In the genomic region with DNA sequence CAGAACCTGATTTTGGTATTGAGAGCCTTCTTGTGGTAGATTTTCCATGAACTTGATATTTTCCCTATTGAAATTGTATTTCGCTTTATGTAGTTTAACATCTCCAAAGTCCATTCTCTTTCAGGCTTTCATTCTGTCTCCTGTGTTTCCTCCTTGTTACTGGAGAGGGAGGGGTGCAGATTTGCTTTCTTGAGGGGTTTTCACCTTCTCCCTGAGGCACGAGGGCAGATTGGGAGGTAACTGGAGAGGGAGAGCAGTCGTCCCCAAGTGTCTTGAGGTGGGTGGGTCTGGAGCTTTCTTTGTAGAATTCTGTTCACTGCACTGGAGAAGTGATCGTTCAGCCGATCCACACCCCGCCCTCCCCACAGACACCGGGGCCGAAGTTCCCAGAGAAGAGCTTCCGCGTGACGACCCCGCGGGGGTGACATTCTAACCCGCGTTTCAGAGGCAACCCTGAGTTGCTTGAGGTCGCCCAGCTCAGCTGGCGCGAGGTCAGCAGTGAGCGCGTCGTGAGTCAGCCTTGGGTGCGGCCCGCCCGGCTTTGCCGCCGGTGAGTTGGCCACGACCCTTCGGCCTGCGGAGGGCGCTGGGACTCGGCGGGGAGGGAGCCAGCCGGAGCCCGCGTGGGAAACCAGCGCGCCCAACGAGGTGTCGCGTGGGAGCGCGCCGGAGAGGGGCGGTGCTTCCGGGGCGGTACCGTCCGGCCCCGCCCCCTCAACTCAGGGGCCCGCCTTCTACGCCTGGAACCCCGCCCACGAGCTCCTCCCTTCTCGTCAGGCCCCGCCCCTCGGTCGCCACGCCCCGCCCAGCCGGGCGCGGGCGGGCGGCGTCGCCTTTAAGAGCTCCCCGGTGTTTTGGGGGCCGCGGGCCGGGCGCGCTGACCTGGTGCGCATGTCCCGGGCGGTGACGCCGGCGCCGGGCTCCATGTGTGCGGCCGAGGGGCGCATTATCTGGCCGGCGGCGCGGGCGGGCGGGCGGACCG, we compare ENCODE assay signal across 8 cellular contexts. TPM values are rescaled to one million over a fixed set of nuclear protein-coding genes. Genes with fewer than 3 reads are reported as not detected.
DNase-seq lines count a peak whose midpoint lies in the region; FAIRE-seq and TF ChIP-seq lines count a peak whose summit lies in the region.

Gene GATAD2A (plus strand): TSS at position 797 of the 982 bp plus-strand sequence. CDS start 59,671 bp downstream, outside the sequence.

- intact Hi-C loops in activated naive CD4-positive, alpha-beta T cell treated with anti-CD3 and anti-CD28 coated beads for 36 hours (cut with micrococcal nuclease) = loop anchor here (1.0 kb wide), 4 partner anchors 20 to 85 kb away; partner anchors contain the start of genes MAU2 and SUGP1

- no peaks in the 10 kb centered on the region for H3K9me3 Mint-ChIP-seq in activated naive CD4-positive, alpha-beta T cell treated with anti-CD3 and anti-CD28 coated beads for 36 hours

- H3K36me3 Mint-ChIP-seq in activated naive CD4-positive, alpha-beta T cell treated with anti-CD3 and anti-CD28 coated beads for 36 hours (ENCODE audit: low read depth) = no peaks in the 10 kb centered on the region

- FAIRE-seq in H54 (lab: Jason Lieb, UNC) = peak; percentile 72
- no peak for FAIRE-seq in frontal cortex (lab: Jason Lieb, UNC)

- peak; percentile 88 for DNase-seq in GDM1 (lab: John Stamatoyannopoulos, UW)
- peak; percentile 88 for DNase-seq in H54 (ENCODE audit: insufficient read length, low spot score)
- peak; percentile 93 for DNase-seq in LoVo (ENCODE audit: low spot score)
- peak; percentile 79 for DNase-seq in SK-N-DZ (ENCODE audit: low spot score)
- peak; percentile 88 for DNase-seq in activated naive CD4-positive, alpha-beta T cell treated with anti-CD3 and anti-CD28 coated beads for 36 hours
- peak; percentile 95 to 98 for DNase-seq in frontal cortex (ENCODE audit: low spot score in 2 of 2)
- DNase-seq in non-pigmented ciliary epithelial cell (ENCODE audit: low read depth) = peak; percentile 45
- peak; percentile 48 to 98 (median 90) for DNase-seq in substantia nigra (lab: John Stamatoyannopoulos, UW)

- no peaks in the 10 kb centered on the region for H3K27me3 Mint-ChIP-seq in activated naive CD4-positive, alpha-beta T cell treated with anti-CD3 and anti-CD28 coated beads for 36 hours (ENCODE audit: low read depth)

- H3K4me3 Mint-ChIP-seq in activated naive CD4-positive, alpha-beta T cell treated with anti-CD3 and anti-CD28 coated beads for 36 hours = peak within 1 kb of the TSS; percentile 86

- peak within 1 kb of the TSS; percentile 91 for H3K27ac Mint-ChIP-seq in activated naive CD4-positive, alpha-beta T cell treated with anti-CD3 and anti-CD28 coated beads for 36 hours

- H3K27ac ChIP-seq in substantia nigra (ENCODE audit: low read depth, low read length, poor library complexity, severe bottlenecking) = peak within 1 kb of the TSS; percentile 65

- CTCF ChIA-PET in activated naive CD4-positive, alpha-beta T cell treated with anti-CD3 and anti-CD28 coated beads for 36 hours (lab: Charles Lee) = interaction anchor here (0.6 to 2.4 kb wide), 11 partner anchors 8 to 86 kb away, joined by 3 to 16 read pairs (median 4); no protein-coding TSS in a partner anchor

- peaks cover 63% of the 10 kb centered on the region for H3K4me1 Mint-ChIP-seq in activated naive CD4-positive, alpha-beta T cell treated with anti-CD3 and anti-CD28 coated beads for 36 hours (ENCODE audit: low read depth)

- TF ChIP-seq POLR2A in H54 (IDR thresholded peaks at IDR 0.05; ENCODE audit: low read depth, low read length) = peak; percentile 54

RNA-seq across cellular contexts. Expression of gene GATAD2A, which starts in this region (rescaled TPM):
- 33.1 and 45.6 TPM in 2 replicates for polyA plus RNA-seq in SK-N-DZ (2014; cell fraction: cytosol; rRNA removed)
- polyA plus RNA-seq in SK-N-DZ (2014; cell fraction: nucleus; rRNA removed) = 20.2 and 20.6 TPM in 2 replicates
- 100 to 1,000 TPM in 1 of 2 experiments, 10 to 100 TPM in 1; 91.2 to 100 TPM for total RNA-seq in activated naive CD4-positive, alpha-beta T cell treated with anti-CD3 and anti-CD28 coated beads for 36 hours
- 7.7 TPM for total RNA-seq in frontal cortex

Comparison
In these comparisons a context has a peak if more than half of its experiments do, and no peak if none do; other contexts are left out.
1. Peak in every context shown above with its lines: DNase-seq and H3K27ac ChIP-seq.
2. RNA of gene GATAD2A (total RNA-seq): 91.2 to 100 TPM in activated naive CD4-positive, alpha-beta T cell treated with anti-CD3 and anti-CD28 coated beads for 36 hours; 7.7 TPM in frontal cortex (single experiment); every median in the first group is over 10 times any median in the second.
3. DNase-seq: peak in every context shown above with its lines; median percentile 96 in frontal cortex; 93 in LoVo; 90 in substantia nigra; 88 in GDM1; 88 in H54; 88 in activated naive CD4-positive, alpha-beta T cell treated with anti-CD3 and anti-CD28 coated beads for 36 hours; 79 in SK-N-DZ; 45 in non-pigmented ciliary epithelial cell.